1 cellular context compared by ENCODE assay signal in the genomic region with DNA sequence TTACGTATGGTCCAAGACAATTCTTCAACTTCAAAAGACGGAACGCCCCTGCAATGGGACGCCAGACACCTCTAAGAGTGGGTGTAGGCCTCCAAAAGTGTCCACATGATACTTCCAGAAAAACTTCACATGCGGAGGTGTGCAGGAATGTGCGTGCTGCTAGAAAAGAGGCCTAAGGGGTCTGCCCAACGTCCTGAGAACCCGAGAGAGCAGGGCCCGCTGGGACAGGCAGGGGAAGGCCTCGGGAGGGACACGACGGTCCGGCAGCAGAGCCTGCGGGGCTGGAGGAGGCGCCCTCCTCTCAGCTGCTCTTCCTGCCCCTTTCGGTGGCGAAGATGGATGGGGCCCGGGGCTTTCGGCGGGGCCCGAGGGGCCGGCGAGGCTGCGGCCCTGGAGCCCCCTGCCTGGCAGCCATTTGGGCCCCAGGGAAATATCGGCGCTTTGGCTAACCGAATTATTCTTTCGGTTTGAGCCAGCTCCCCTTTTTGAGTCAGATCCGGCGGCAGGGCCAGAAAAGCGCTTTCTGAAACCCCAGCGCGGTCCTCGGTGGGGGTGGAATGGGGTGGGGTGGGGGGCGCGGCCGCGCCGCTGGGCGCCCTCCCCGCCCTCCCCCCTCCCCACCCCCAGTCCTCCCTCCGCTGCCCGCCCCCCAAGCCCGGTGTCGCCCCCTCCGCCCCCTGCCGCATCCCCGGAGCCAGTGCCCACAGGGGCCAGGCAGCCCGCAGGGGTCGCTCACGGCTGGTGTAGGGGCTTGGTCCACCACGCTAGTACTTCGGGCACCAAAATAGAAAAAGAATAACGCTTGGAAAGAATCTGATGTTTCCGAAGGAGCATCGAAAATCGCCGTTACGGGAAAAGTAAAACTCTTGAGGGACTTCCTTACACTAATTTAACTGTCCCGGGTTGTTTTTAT.
TF ChIP-seq lines count a peak whose summit lies in the region.

No MANE protein-coding gene starts in this region.

TF ChIP-seq in SK-N-SH treated with all-trans-retinoic acid at 6 μM for 48 hours, 23 proteins besides CTCF, POLR2A, EP300 and RAD21 (continued from another document):
- TF ChIP-seq, protein P1, sequence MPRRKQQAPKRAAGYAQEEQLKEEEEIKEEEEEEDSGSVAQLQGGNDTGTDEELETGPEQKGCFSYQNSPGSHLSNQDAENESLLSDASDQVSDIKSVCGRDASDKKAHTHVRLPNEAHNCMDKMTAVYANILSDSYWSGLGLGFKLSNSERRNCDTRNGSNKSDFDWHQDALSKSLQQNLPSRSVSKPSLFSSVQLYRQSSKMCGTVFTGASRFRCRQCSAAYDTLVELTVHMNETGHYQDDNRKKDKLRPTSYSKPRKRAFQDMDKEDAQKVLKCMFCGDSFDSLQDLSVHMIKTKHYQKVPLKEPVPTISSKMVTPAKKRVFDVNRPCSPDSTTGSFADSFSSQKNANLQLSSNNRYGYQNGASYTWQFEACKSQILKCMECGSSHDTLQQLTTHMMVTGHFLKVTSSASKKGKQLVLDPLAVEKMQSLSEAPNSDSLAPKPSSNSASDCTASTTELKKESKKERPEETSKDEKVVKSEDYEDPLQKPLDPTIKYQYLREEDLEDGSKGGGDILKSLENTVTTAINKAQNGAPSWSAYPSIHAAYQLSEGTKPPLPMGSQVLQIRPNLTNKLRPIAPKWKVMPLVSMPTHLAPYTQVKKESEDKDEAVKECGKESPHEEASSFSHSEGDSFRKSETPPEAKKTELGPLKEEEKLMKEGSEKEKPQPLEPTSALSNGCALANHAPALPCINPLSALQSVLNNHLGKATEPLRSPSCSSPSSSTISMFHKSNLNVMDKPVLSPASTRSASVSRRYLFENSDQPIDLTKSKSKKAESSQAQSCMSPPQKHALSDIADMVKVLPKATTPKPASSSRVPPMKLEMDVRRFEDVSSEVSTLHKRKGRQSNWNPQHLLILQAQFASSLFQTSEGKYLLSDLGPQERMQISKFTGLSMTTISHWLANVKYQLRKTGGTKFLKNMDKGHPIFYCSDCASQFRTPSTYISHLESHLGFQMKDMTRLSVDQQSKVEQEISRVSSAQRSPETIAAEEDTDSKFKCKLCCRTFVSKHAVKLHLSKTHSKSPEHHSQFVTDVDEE (CRISPR knock-in tag; IDR thresholded peaks at IDR 0.05), result no peak
- TF ChIP-seq ZFP30 (CRISPR knock-in tag; IDR thresholded peaks at IDR 0.05), result no peak
